ENCODE assay signal across 8 cellular contexts in genomic region chr1:76330993-76331603, GRCh38.
DNase-seq lines count a peak whose midpoint lies in the region; ATAC-seq and TF ChIP-seq lines count a peak whose summit lies in the region.

No MANE protein-coding gene starts in this region.

- H2BK120ac ChIP-seq in neuronal stem cell (ENCODE audit: low read depth, low read length), result no peak overlapping the region

- no peak overlapping the region for H3K18ac ChIP-seq in neuronal stem cell (ENCODE audit: low read length)

- POLR2A ChIA-PET in activated CD4-positive, alpha-beta T cell treated with anti-CD3 and anti-CD28 coated beads, Interleukin-2, amount 10 ng/mL, durations not matched to agents 7 days and 5 days (lab: Charles Lee), result no interaction called here

- CTCF ChIA-PET in activated CD4-positive, alpha-beta T cell treated with anti-CD3 and anti-CD28 coated beads, Interleukin-2, amount 10 ng/mL, durations not matched to agents 7 days and 5 days (lab: Charles Lee), result interaction anchor here (0.6 to 1.6 kb wide), 3 partner anchors 10 to 322 kb away, joined by 3 to 4 read pairs (median 3); no protein-coding TSS in a partner anchor

- WGBS in neuronal stem cell (ENCODE audit: extremely low coverage in 2 of 2, insufficient read length in 2 of 2, insufficient replicate concordance in 1 of 2), 2 donors, result no CpG with 5 or more reads among the region's 3 CpGs

- H3K9me3 Mint-ChIP-seq in activated CD4-positive, alpha-beta T cell treated with anti-CD3 and anti-CD28 coated beads, Interleukin-2, amount 10 ng/mL, durations not matched to agents 7 days and 5 days, result no peaks in the 10 kb centered on the region

- H3K9ac ChIP-seq in neuronal stem cell (ENCODE audit: low read depth, low read length, poor library complexity), result no peak overlapping the region

- no peak overlapping the region for H3K27ac ChIP-seq in neuronal stem cell (replicated peaks; ENCODE audit: low read length)

- H3K4me2 ChIP-seq in neuronal stem cell (ENCODE audit: insufficient read depth, low read length, poor library complexity, severe bottlenecking), result no peak overlapping the region

- H3K36me3 ChIP-seq in neuronal stem cell (replicated peaks in 1 of 2; ENCODE audit: control insufficient read depth in 2 of 2, insufficient read depth in 2 of 2, low read length in 2 of 2), result no peaks in the 10 kb centered on the region

- H3K4me3 ChIP-seq in fibroblast of mammary gland (ENCODE audit: control insufficient read depth, low read depth, low read length) (no peak overlapping the region), neuronal stem cell (ENCODE audit: low read length in 2 of 2) (no peak overlapping the region)

- H3K14ac ChIP-seq in neuronal stem cell (ENCODE audit: low read length), result no peak overlapping the region

- H4K8ac ChIP-seq in neuronal stem cell (ENCODE audit: low read depth, low read length), result no peak overlapping the region

- H2AFZ ChIP-seq in neuronal stem cell (ENCODE audit: low read length), result no peak overlapping the region

- no peak overlapping the region for H4K91ac ChIP-seq in neuronal stem cell (ENCODE audit: low read depth, low read length, poor library complexity)

- no peak overlapping the region for H2BK15ac ChIP-seq in neuronal stem cell (ENCODE audit: low read length)

- H3K4me3 Mint-ChIP-seq in activated CD4-positive, alpha-beta T cell treated with anti-CD3 and anti-CD28 coated beads, Interleukin-2, amount 10 ng/mL, durations not matched to agents 7 days and 5 days, result no peak overlapping the region

- H3K27me3 ChIP-seq in neuronal stem cell (ENCODE audit: control insufficient read depth in 3 of 3, insufficient read depth in 3 of 3, low read depth in 1 of 3, low read length in 3 of 3), result no peaks in the 10 kb centered on the region

- no peaks in the 10 kb centered on the region for H3K79me1 ChIP-seq in neuronal stem cell (ENCODE audit: low read depth, low read length)

- no peak overlapping the region for H2BK5ac ChIP-seq in neuronal stem cell (ENCODE audit: low read length)

- peak overlapping the region; percentile 9 for H3K27ac Mint-ChIP-seq in activated CD4-positive, alpha-beta T cell treated with anti-CD3 and anti-CD28 coated beads, Interleukin-2, amount 10 ng/mL, durations not matched to agents 7 days and 5 days

- no peaks in the 10 kb centered on the region for H3K9me3 ChIP-seq in neuronal stem cell (replicated peaks in 1 of 2; ENCODE audit: control insufficient read depth in 2 of 2, insufficient read depth in 1 of 2, low read depth in 1 of 2, low read length in 2 of 2)

- no peaks in the 10 kb centered on the region for H3K4me1 ChIP-seq in neuronal stem cell (ENCODE audit: control insufficient read depth in 2 of 2, insufficient read depth in 1 of 2, low read depth in 1 of 2, low read length in 2 of 2)

- H2BK12ac ChIP-seq in neuronal stem cell (ENCODE audit: low read length), result no peak overlapping the region

- H3K36me3 Mint-ChIP-seq in activated CD4-positive, alpha-beta T cell treated with anti-CD3 and anti-CD28 coated beads, Interleukin-2, amount 10 ng/mL, durations not matched to agents 7 days and 5 days (ENCODE audit: low read depth), result no peaks in the 10 kb centered on the region

- H3K27me3 Mint-ChIP-seq in activated CD4-positive, alpha-beta T cell treated with anti-CD3 and anti-CD28 coated beads, Interleukin-2, amount 10 ng/mL, durations not matched to agents 7 days and 5 days, result no peaks in the 10 kb centered on the region

- ATAC-seq in GM19025 (IDR thresholded peaks at IDR 0.05; ENCODE audit: low read depth, unreplicated experiment) (peak; percentile 81), HG03103 (IDR thresholded peaks at IDR 0.05; ENCODE audit: low read depth, unreplicated experiment) (peak; percentile 77)

- TF ChIP-seq CTCF in fibroblast of mammary gland (conservative IDR thresholded peaks at IDR 0.05; ENCODE audit: control insufficient read depth, insufficient read depth, low read depth, low read length), result peak; percentile 95

- no peak overlapping the region for H3K4ac ChIP-seq in neuronal stem cell (ENCODE audit: low read length)

- no peak overlapping the region for H3K23ac ChIP-seq in neuronal stem cell (ENCODE audit: low read depth, low read length, poor library complexity)

- peaks cover 4% of the 10 kb centered on the region for H3K4me1 Mint-ChIP-seq in activated CD4-positive, alpha-beta T cell treated with anti-CD3 and anti-CD28 coated beads, Interleukin-2, amount 10 ng/mL, durations not matched to agents 7 days and 5 days

- H2AK5ac ChIP-seq in neuronal stem cell (ENCODE audit: low read depth, low read length), result no peak overlapping the region

- DNase-seq in COLO829 (ENCODE audit: low spot score), result peak; percentile 20
- peak; percentile 73 for DNase-seq in NCI-H2171 treated with DMSO at 0.1 percent for 48 hours (lab: John Stamatoyannopoulos, UW)
- peak; percentile 52 for DNase-seq in activated CD4-positive, alpha-beta T cell treated with anti-CD3 and anti-CD28 coated beads, Interleukin-2, amount 10 ng/mL, durations not matched to agents 7 days and 5 days
- DNase-seq in fibroblast of mammary gland (ENCODE audit: low read depth), result peak; percentile 79
- peak; percentile 45 for DNase-seq in neuronal stem cell (ENCODE audit: low spot score)
- no peak for DNase-seq in activated effector memory CD4-positive, alpha-beta T cell treated with anti-CD3 and anti-CD28 coated beads, Interleukin-2, amount 50 U/mL, for 16 hours
